ENCODE assay signal across 9 cellular contexts in the genomic region with DNA sequence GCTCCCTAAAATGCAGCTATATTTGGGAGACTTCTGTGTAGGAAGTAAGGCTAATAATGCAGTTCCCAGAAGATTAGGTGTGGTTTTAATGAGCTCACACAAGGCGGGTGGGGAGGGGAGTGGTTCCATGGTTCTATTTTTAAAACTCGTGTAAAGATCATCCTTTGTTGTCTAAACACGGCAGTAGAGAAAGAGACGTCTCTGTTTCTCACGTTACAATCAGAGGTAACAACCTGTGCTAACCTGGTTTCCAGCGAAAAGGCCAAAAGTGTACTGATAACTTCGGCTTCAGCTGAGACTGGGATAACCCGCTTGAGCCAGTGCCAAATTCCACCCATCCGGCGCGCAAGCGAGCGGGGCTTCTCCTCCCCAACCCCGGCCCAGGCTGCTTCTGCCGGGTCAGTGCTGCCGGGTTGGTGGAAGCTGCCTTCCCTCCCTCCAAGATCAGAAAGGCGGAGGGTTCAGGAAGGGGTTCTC. TPM values are rescaled to one million over a fixed set of nuclear protein-coding genes. Genes with fewer than 3 reads are reported as not detected.
DNase-seq lines count a peak whose midpoint lies in the region; ATAC-seq and TF ChIP-seq lines count a peak whose summit lies in the region.
"Had no signal": no experiment of that assay in that cellular context is flagged by ENCODE, and none has a peak within 500 bp of the region (broad histone marks: within the 10 kb centered on the region; RNA-seq: fewer than 3 reads in every experiment).

No MANE protein-coding gene starts in this region.

- no TSS peak for BruUV-seq in Panc1 (replicated peaks; lab: Mats Ljungman, UMichigan)

- no peak overlapping the region for H2BK5ac ChIP-seq in trophoblast cell (ENCODE audit: low read depth, low read length, poor library complexity)

- H4K91ac ChIP-seq in trophoblast cell (ENCODE audit: low read depth, low read length): no peak overlapping the region

- H3K79me1 ChIP-seq in trophoblast cell (ENCODE audit: low read length): peaks cover 30% of the 10 kb centered on the region

- intact Hi-C loops in Panc1 (cut with micrococcal nuclease; ENCODE audit: unreplicated experiment) (no loop called here), head of caudate nucleus (cut with DNase I) (no loop called here)

- H3K23ac ChIP-seq in trophoblast cell (ENCODE audit: low read length): no peak overlapping the region

- peak overlapping the region; percentile 47 for H3K27ac ChIP-seq in CD8-positive, alpha-beta memory T cell (ENCODE audit: low read depth, low read length)
- H3K27ac ChIP-seq in Panc1 (ENCODE audit: low read length): peak overlapping the region; percentile 0; the same call in 1 of the 2 replicates
- peak overlapping the region; percentile 67 for H3K27ac ChIP-seq in foreskin keratinocyte
- no peak overlapping the region for H3K27ac ChIP-seq in trophoblast cell (ENCODE audit: low read depth, low read length)

- no peak overlapping the region for H2BK12ac ChIP-seq in trophoblast cell (ENCODE audit: low read length)

- no peak for TF ChIP-seq CTCF in Panc1 (IDR thresholded peaks at IDR 0.05)
- no peak for TF ChIP-seq CTCF in foreskin keratinocyte (conservative IDR thresholded peaks at IDR 0.05)

- peak overlapping the region; percentile 94 for H2AK5ac ChIP-seq in trophoblast cell (ENCODE audit: low read length)

- ATAC-seq in Panc1: no peak
- ATAC-seq in foreskin keratinocyte: no peak
- no peak for ATAC-seq in GM18517 (IDR thresholded peaks at IDR 0.05; ENCODE audit: unreplicated experiment)

- H4K8ac ChIP-seq in trophoblast cell (ENCODE audit: low read depth, low read length): peak overlapping the region; percentile 9

- H3K4me3 ChIP-seq in CD8-positive, alpha-beta memory T cell (ENCODE audit: low read length): no peak overlapping the region
- 0 out of 4 replicates have a peak overlapping the region, but pooled peaks of 1 of the 2 experiments have one; percentile 8 for H3K4me3 ChIP-seq in Panc1 (ENCODE audit: low read depth in 2 of 2, low read length in 2 of 2)
- no peak overlapping the region for H3K4me3 ChIP-seq in trophoblast cell (ENCODE audit: low read depth, low read length)

- peak overlapping the region in 3 of 8 donors; percentile 8 to 82 (median 40) for H3K27ac Mint-ChIP-seq in CD8-positive, alpha-beta memory T cell

- H3K36me3 ChIP-seq in CD8-positive, alpha-beta memory T cell (ENCODE audit: insufficient read depth, low read length): no peaks in the 10 kb centered on the region
- H3K36me3 ChIP-seq in Panc1 (ENCODE audit: control insufficient read depth, insufficient read depth, low read length) (no peaks in the 10 kb centered on the region; the same call in 1 of the 2 replicates), trophoblast cell (ENCODE audit: control insufficient read depth in 1 of 2, insufficient read depth in 2 of 2, low read length in 2 of 2) (no peaks in the 10 kb centered on the region)

- POLR2A ChIA-PET in CD8-positive, alpha-beta memory T cell (lab: Charles Lee): no interaction called here
- POLR2A ChIA-PET in Panc1 (lab: Charles Lee): interaction anchor here (0.5 to 0.6 kb wide), 2 partner anchors 21 to 82 kb away, joined by 5 to 6 read pairs; partner anchors contain the start of gene MTPAP

- no peak overlapping the region for H4K12ac ChIP-seq in trophoblast cell (ENCODE audit: low read depth, low read length)

- H3K9me3 ChIP-seq in CD8-positive, alpha-beta memory T cell (ENCODE audit: low read length): no peaks in the 10 kb centered on the region
- no peaks in the 10 kb centered on the region for H3K9me3 ChIP-seq in Panc1 (ENCODE audit: control insufficient read depth, insufficient read depth, low read depth, low read length)
- H3K9me3 ChIP-seq in trophoblast cell (ENCODE audit: insufficient read depth, low read depth, low read length): no peaks in the 10 kb centered on the region

- H3K9ac ChIP-seq in trophoblast cell (ENCODE audit: low read length): no peak overlapping the region

- peaks cover 30% of the 10 kb centered on the region for H3K4me1 ChIP-seq in CD8-positive, alpha-beta memory T cell (ENCODE audit: insufficient read depth, low read length)
- H3K4me1 ChIP-seq in Panc1 (ENCODE audit: control insufficient read depth, insufficient read depth, low read length) (peaks cover 10% of the 10 kb centered on the region), foreskin keratinocyte (peaks cover 17% of the 10 kb centered on the region), trophoblast cell (ENCODE audit: control insufficient read depth in 1 of 2, insufficient read depth in 2 of 2, low read length in 2 of 2) (peaks cover 9 to 12% of the 10 kb centered on the region in 2 experiments)

- H3K79me2 ChIP-seq in trophoblast cell (ENCODE audit: control insufficient read depth, insufficient read depth, low read length, poor library complexity): peaks cover 13% of the 10 kb centered on the region

- H2BK120ac ChIP-seq in trophoblast cell (ENCODE audit: insufficient read depth, low read length, poor library complexity): no peak overlapping the region

- no peaks in the 10 kb centered on the region for H3K9me3 Mint-ChIP-seq in CD8-positive, alpha-beta memory T cell

- peak overlapping the region in 5 of 7 donors; percentile 33 to 98 (median 70) for H3K4me3 Mint-ChIP-seq in CD8-positive, alpha-beta memory T cell

- peaks cover 0 to 6% of the 10 kb centered on the region in 2 donors for H3K27me3 Mint-ChIP-seq in CD8-positive, alpha-beta memory T cell

- H3K18ac ChIP-seq in trophoblast cell (ENCODE audit: low read length): no peak overlapping the region

- H3K4me1 Mint-ChIP-seq in CD8-positive, alpha-beta memory T cell: peaks cover 34 to 48% (median 42%) of the 10 kb centered on the region in 3 donors

- H2AFZ ChIP-seq in trophoblast cell (ENCODE audit: insufficient read depth, low read length, poor library complexity): no peak overlapping the region

- H3K4ac ChIP-seq in trophoblast cell (ENCODE audit: low read depth, low read length): no peak overlapping the region

- H3K27me3 ChIP-seq in CD8-positive, alpha-beta memory T cell (ENCODE audit: insufficient read depth, low read length, poor library complexity, severe bottlenecking): no peaks in the 10 kb centered on the region
- H3K27me3 ChIP-seq in Panc1 (ENCODE audit: control insufficient read depth, insufficient read depth, low read length) (no peaks in the 10 kb centered on the region), foreskin keratinocyte (no peaks in the 10 kb centered on the region), trophoblast cell (ENCODE audit: insufficient read depth, low read length) (no peaks in the 10 kb centered on the region)

- peaks cover 0 to 15% (median 0%) of the 10 kb centered on the region in 3 donors for H3K36me3 Mint-ChIP-seq in CD8-positive, alpha-beta memory T cell

- no CpG with 5 or more reads among the region's 17 CpGs for WGBS in trophoblast cell (ENCODE audit: extremely low coverage, insufficient coverage, insufficient read length)

- DNase-seq in CD8-positive, alpha-beta memory T cell: no peak
- no peak for DNase-seq in Panc1 (ENCODE audit: low read depth, low spot score)
- no peak for DNase-seq in foreskin keratinocyte
- DNase-seq in trophoblast cell: peak in 1 of 2 donors; percentile 37
- no peak for DNase-seq in DMS79 (lab: John Stamatoyannopoulos, UW)
- DNase-seq in head of caudate nucleus: no peak
- DNase-seq in Ammon's horn (ENCODE audit: low spot score): no peak
- DNase-seq: NCI-H1694 treated with DMSO at 0.1 percent for 48 hours had no signal

- no peak overlapping the region for H3K14ac ChIP-seq in trophoblast cell (ENCODE audit: low read length)

- CTCF ChIA-PET in CD8-positive, alpha-beta memory T cell (lab: Charles Lee): interaction anchor here (9.8 kb wide), 1 partner anchor 14 kb away, joined by 81 read pairs; no protein-coding TSS in a partner anchor
- CTCF ChIA-PET in Panc1 (lab: Charles Lee): no interaction called here

- in situ Hi-C loops in Panc1 (cut with HindIII; ENCODE audit: low pct_unique_long_range_greater_than_20kb, low sequenced_read_pairs): no loop called here

- H3K4me2 ChIP-seq in trophoblast cell (ENCODE audit: low read length): peak overlapping the region; percentile 4

RNA-seq across cellular contexts. Expression of gene MAP3K8, which starts 2.5 kb away (rescaled TPM):
- 10 to 100 TPM; 40.3 to 42.6 TPM for total RNA-seq in CD8-positive, alpha-beta memory T cell
- polyA plus RNA-seq in CD8-positive, alpha-beta memory T cell: 16.4 TPM
- total RNA-seq in Panc1 (2021; ENCODE audit: unreplicated experiment) (4.8 TPM), foreskin keratinocyte (1.2 and 2.1 TPM in 2 replicates)
- polyA plus RNA-seq in Panc1 (2012; ENCODE audit: insufficient read length): 1.3 TPM
- 1.5 and 1.8 TPM in 2 replicates for polyA plus RNA-seq in foreskin keratinocyte
- polyA plus RNA-seq in trophoblast cell (2013): 42.6 and 49.1 TPM in 2 replicates
